ENCODE assay signal across 11 cellular contexts in the genomic region with DNA sequence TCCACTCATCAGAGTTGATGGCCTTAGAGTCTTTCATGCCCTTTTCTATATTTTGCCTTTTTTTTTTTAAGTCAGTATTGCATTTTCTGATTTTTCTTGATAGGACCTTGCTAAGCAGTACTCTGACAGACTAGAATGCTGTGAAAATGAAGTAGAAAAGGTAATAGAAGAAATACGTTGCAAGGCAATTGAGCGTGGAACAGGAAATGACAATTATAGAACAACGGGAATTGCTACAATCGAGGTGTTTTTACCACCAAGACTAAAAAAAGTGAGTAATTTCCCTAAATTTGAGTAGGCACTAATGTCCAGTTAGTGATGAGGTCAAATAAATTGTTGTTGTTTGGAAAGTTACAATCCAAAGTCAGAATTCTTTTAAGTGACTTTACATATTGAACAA. TPM values are rescaled to one million over a fixed set of nuclear protein-coding genes. Genes with fewer than 3 reads are reported as not detected.
DNase-seq lines count a peak whose midpoint lies in the region; ATAC-seq and TF ChIP-seq lines count a peak whose summit lies in the region.
"Had no signal": no experiment of that assay in that cellular context is flagged by ENCODE, and none has a peak within 500 bp of the region (broad histone marks: within the 10 kb centered on the region; RNA-seq: fewer than 3 reads in every experiment).

No MANE protein-coding gene starts in this region.

- H3K36me3 Mint-ChIP-seq in stimulated activated naive CD8-positive, alpha-beta T cell treated with anti-CD3 and anti-CD28 coated beads, Interleukin-15, Interleukin-2, amounts not matched to agents 100 ng/mL and 50 ng/mL, for 24 hours (ENCODE audit: low read depth), result peaks cover 46% of the 10 kb centered on the region
- peaks cover 31% of the 10 kb centered on the region for H3K36me3 Mint-ChIP-seq in activated T-helper 1 cell treated with anti-CD3 and anti-CD28 coated beads, Interleukin-12 subunit alpha, Interleukin-12 subunit beta, Interleukin-2, Interleukin-4 antibody, amounts not matched to agents 30 ng/mL and 10 ng/mL and 1 ng/mL, durations not matched to agents 14 hours and 24 hours and 36 hours (ENCODE audit: low read depth)
- peaks cover 12% of the 10 kb centered on the region for H3K36me3 Mint-ChIP-seq in memory B cell

- DNase-seq in stimulated activated naive CD8-positive, alpha-beta T cell treated with anti-CD3 and anti-CD28 coated beads, Interleukin-15, Interleukin-2, amounts not matched to agents 100 U/mL and 50 U/mL, for 24 hours, result no peak
- no peak for DNase-seq in activated T-helper 1 cell treated with anti-CD3 and anti-CD28 coated beads, Interleukin-12 subunit alpha, Interleukin-12 subunit beta, Interleukin-2, Interleukin-4 antibody, amounts not matched to agents 30 ng/mL and 10 ng/mL and 1 ng/mL, durations not matched to agents 14 hours and 24 hours and 36 hours (ENCODE audit: low spot score)
- no peak for DNase-seq in memory B cell (ENCODE audit: low spot score in 2 of 2)
- DNase-seq in vagina (ENCODE audit: extremely low spot score in 2 of 2), result no peak
- DNase-seq in midbrain (lab: John Stamatoyannopoulos, UW), result no peak
- DNase-seq in amniotic stem cell (lab: John Stamatoyannopoulos, UW), result no peak
- no peak for DNase-seq in T-helper 9 cell
- DNase-seq: BE2C had no signal

- peaks cover 7% of the 10 kb centered on the region for H3K4me1 ChIP-seq in vagina

- no peaks in the 10 kb centered on the region for H3K27me3 ChIP-seq in vagina
- H3K27me3 ChIP-seq: BE2C had no signal

- peaks cover 72% of the 10 kb centered on the region for H3K4me1 Mint-ChIP-seq in stimulated activated naive CD8-positive, alpha-beta T cell treated with anti-CD3 and anti-CD28 coated beads, Interleukin-15, Interleukin-2, amounts not matched to agents 100 ng/mL and 50 ng/mL, for 24 hours (ENCODE audit: low read depth)
- peaks cover 39% of the 10 kb centered on the region for H3K4me1 Mint-ChIP-seq in activated T-helper 1 cell treated with anti-CD3 and anti-CD28 coated beads, Interleukin-12 subunit alpha, Interleukin-12 subunit beta, Interleukin-2, Interleukin-4 antibody, amounts not matched to agents 30 ng/mL and 10 ng/mL and 1 ng/mL, durations not matched to agents 14 hours and 24 hours and 36 hours (ENCODE audit: low read depth)
- peaks cover 24% of the 10 kb centered on the region for H3K4me1 Mint-ChIP-seq in memory B cell

- no peak for ATAC-seq in stimulated activated naive CD8-positive, alpha-beta T cell treated with anti-CD3 and anti-CD28 coated beads, Interleukin-15, Interleukin-2, amounts not matched to agents 100 U/mL and 50 U/mL, for 24 hours
- no peak for ATAC-seq in memory B cell (ENCODE audit: low read depth)

- no peaks in the 10 kb centered on the region for H3K27me3 Mint-ChIP-seq in stimulated activated naive CD8-positive, alpha-beta T cell treated with anti-CD3 and anti-CD28 coated beads, Interleukin-15, Interleukin-2, amounts not matched to agents 100 ng/mL and 50 ng/mL, for 24 hours
- no peaks in the 10 kb centered on the region for H3K27me3 Mint-ChIP-seq in activated T-helper 1 cell treated with anti-CD3 and anti-CD28 coated beads, Interleukin-12 subunit alpha, Interleukin-12 subunit beta, Interleukin-2, Interleukin-4 antibody, amounts not matched to agents 30 ng/mL and 10 ng/mL and 1 ng/mL, durations not matched to agents 14 hours and 24 hours and 36 hours (ENCODE audit: insufficient read depth)
- no peaks in the 10 kb centered on the region for H3K27me3 Mint-ChIP-seq in memory B cell
- H3K27me3 Mint-ChIP-seq: brain had no signal

- no peaks in the 10 kb centered on the region for H3K9me3 ChIP-seq in vagina
- H3K9me3 ChIP-seq: BE2C had no signal

- peak overlapping the region; percentile 81 for H3K4me3 Mint-ChIP-seq in stimulated activated naive CD8-positive, alpha-beta T cell treated with anti-CD3 and anti-CD28 coated beads, Interleukin-15, Interleukin-2, amounts not matched to agents 100 ng/mL and 50 ng/mL, for 24 hours
- H3K4me3 Mint-ChIP-seq in activated T-helper 1 cell treated with anti-CD3 and anti-CD28 coated beads, Interleukin-12 subunit alpha, Interleukin-12 subunit beta, Interleukin-2, Interleukin-4 antibody, amounts not matched to agents 30 ng/mL and 10 ng/mL and 1 ng/mL, durations not matched to agents 14 hours and 24 hours and 36 hours, result no peak overlapping the region
- peak overlapping the region; percentile 85 for H3K4me3 Mint-ChIP-seq in memory B cell

- TF ChIP-seq CTCF in vagina (IDR thresholded peaks at IDR 0.05), result no peak

- intact Hi-C loops in activated T-helper 1 cell treated with anti-CD3 and anti-CD28 coated beads, Interleukin-12 subunit alpha, Interleukin-12 subunit beta, Interleukin-2, Interleukin-4 antibody, amounts not matched to agents 30 ng/mL and 10 ng/mL and 1 ng/mL, durations not matched to agents 14 hours and 24 hours and 36 hours (cut with micrococcal nuclease), result loop anchor here (2.0 kb wide), 1 partner anchor 676 kb away; a partner anchor contains a TSS
- intact Hi-C loops in vagina (cut with DNase I), result loop anchor here (5.0 kb wide), 1 partner anchor 37 kb away; no protein-coding TSS in a partner anchor

- H3K27ac ChIP-seq in vagina, result peak overlapping the region; percentile 10
- H3K27ac ChIP-seq: epithelial cell of prostate had no signal

- no peak for TF ChIP-seq POLR2A in vagina (IDR thresholded peaks at IDR 0.05)

- peaks cover 0 to 60% of the 10 kb centered on the region in 2 donors for H3K36me3 ChIP-seq in vagina

- H3K4me3 ChIP-seq in vagina, result no peak overlapping the region

- no peaks in the 10 kb centered on the region for H3K9me3 Mint-ChIP-seq in stimulated activated naive CD8-positive, alpha-beta T cell treated with anti-CD3 and anti-CD28 coated beads, Interleukin-15, Interleukin-2, amounts not matched to agents 100 ng/mL and 50 ng/mL, for 24 hours
- no peaks in the 10 kb centered on the region for H3K9me3 Mint-ChIP-seq in activated T-helper 1 cell treated with anti-CD3 and anti-CD28 coated beads, Interleukin-12 subunit alpha, Interleukin-12 subunit beta, Interleukin-2, Interleukin-4 antibody, amounts not matched to agents 30 ng/mL and 10 ng/mL and 1 ng/mL, durations not matched to agents 14 hours and 24 hours and 36 hours
- H3K9me3 Mint-ChIP-seq in memory B cell, result no peaks in the 10 kb centered on the region
- H3K9me3 Mint-ChIP-seq: brain had no signal

- peak overlapping the region; percentile 96 for H3K27ac Mint-ChIP-seq in stimulated activated naive CD8-positive, alpha-beta T cell treated with anti-CD3 and anti-CD28 coated beads, Interleukin-15, Interleukin-2, amounts not matched to agents 100 ng/mL and 50 ng/mL, for 24 hours
- peak overlapping the region; percentile 91 for H3K27ac Mint-ChIP-seq in activated T-helper 1 cell treated with anti-CD3 and anti-CD28 coated beads, Interleukin-12 subunit alpha, Interleukin-12 subunit beta, Interleukin-2, Interleukin-4 antibody, amounts not matched to agents 30 ng/mL and 10 ng/mL and 1 ng/mL, durations not matched to agents 14 hours and 24 hours and 36 hours
- peak overlapping the region; percentile 97 for H3K27ac Mint-ChIP-seq in memory B cell

RNA-seq across cellular contexts. Expression of a gene that starts 7.4 kb away (rescaled TPM):
- 40.3 and 41.2 TPM in 2 replicates for total RNA-seq in activated T-helper 1 cell treated with anti-CD3 and anti-CD28 coated beads, Interleukin-12 subunit alpha, Interleukin-12 subunit beta, Interleukin-2, Interleukin-4 antibody, amounts not matched to agents 30 ng/mL and 10 ng/mL and 1 ng/mL, durations not matched to agents 14 hours and 24 hours and 36 hours
- 46.2 TPM for total RNA-seq in vagina
